Comparison of ENCODE assay signal across 17 cellular contexts in genomic region chr2:175883586-175884194, GRCh38.
DNase-seq lines count a peak whose midpoint lies in the region; ATAC-seq and TF ChIP-seq lines count a peak whose summit lies in the region.
"Had no signal": no experiment of that assay in that cellular context is flagged by ENCODE, and none has a peak within 500 bp of the region (broad histone marks: within the 10 kb centered on the region; RNA-seq: fewer than 3 reads in every experiment).

No MANE protein-coding gene starts in this region.

- CTCF ChIA-PET in WTC11 (lab: Charles Lee), result interaction anchor here (0.7 to 2.1 kb wide), 4 partner anchors 31 to 214 kb away, joined by 3 to 10 read pairs (median 5); no protein-coding TSS in a partner anchor

- H3K27ac Mint-ChIP-seq in WTC11, result peak overlapping the region; percentile 9; the same call in 1 of the 2 replicates
- H3K27ac Mint-ChIP-seq: CD8-positive, alpha-beta memory T cell had no signal

- no peak for TF ChIP-seq CTCF in WTC11 (IDR thresholded peaks at IDR 0.05)

- no peaks in the 10 kb centered on the region for H3K36me3 Mint-ChIP-seq in WTC11
- H3K36me3 Mint-ChIP-seq: CD8-positive, alpha-beta memory T cell had no signal

- ATAC-seq in WTC11 (peak; percentile 84), GM21390 (IDR thresholded peaks at IDR 0.05; ENCODE audit: unreplicated experiment) (no peak)
- ATAC-seq: HepG2 had no signal

- no peak overlapping the region; the same call in 1 of the 2 replicates for H3K4me3 Mint-ChIP-seq in WTC11
- H3K4me3 Mint-ChIP-seq: CD8-positive, alpha-beta memory T cell had no signal

- peaks cover 19% of the 10 kb centered on the region for H3K4me1 Mint-ChIP-seq in WTC11
- H3K4me1 Mint-ChIP-seq: CD8-positive, alpha-beta memory T cell had no signal

- H3K9me3 Mint-ChIP-seq in WTC11, result no peaks in the 10 kb centered on the region
- H3K9me3 Mint-ChIP-seq: CD8-positive, alpha-beta memory T cell had no signal

- H3K27me3 Mint-ChIP-seq in WTC11 (ENCODE audit: low read depth), result no peaks in the 10 kb centered on the region

- DNase-seq in NCI-H1417 (lab: John Stamatoyannopoulos, UW), result peak in 2 of 3 experiments; percentile 3 to 17
- no peak for DNase-seq in NCI-H1417 treated with DMSO at 0.1 percent for 48 hours (lab: John Stamatoyannopoulos, UW)
- peak; percentile 72 for DNase-seq in NCI-H146 (lab: John Stamatoyannopoulos, UW)
- DNase-seq in WTC11 (ENCODE audit: low spot score), result peak; percentile 48
- DNase-seq in islet precursor cell, result peak; percentile 72
- no peak for DNase-seq in NCI-H2107 (lab: John Stamatoyannopoulos, UW)
- DNase-seq in kidney tubule cell (ENCODE audit: low spot score), result no peak
- DNase-seq: 8988T; CD8-positive, alpha-beta memory T cell; EL; H7; NCI-H1048; NCI-H1930; NCI-H2227 treated with DMSO at 0.1 percent for 48 hours; NCI-H526 treated with DMSO at 0.1 percent for 48 hours had no signal

- POLR2A ChIA-PET in WTC11 (lab: Charles Lee), result interaction anchor here (0.8 to 1.0 kb wide), 2 partner anchors 49 to 61 kb away, joined by 3 read pairs; no protein-coding TSS in a partner anchor

TF ChIP-seq in WTC11, 78 proteins besides CTCF, POLR2A, EP300 and RAD21 (continues in another document):
- TF ChIP-seq ERG (CRISPR knock-in tag; IDR thresholded peaks at IDR 0.05) (no peak), NR2C2 (CRISPR knock-in tag; IDR thresholded peaks at IDR 0.05) (no peak), RELA (CRISPR knock-in tag; IDR thresholded peaks at IDR 0.05; ENCODE audit: borderline replicate concordance) (no peak), PRRX2 (CRISPR knock-in tag; IDR thresholded peaks at IDR 0.05) (no peak), MAX (CRISPR knock-in tag; IDR thresholded peaks at IDR 0.05) (no peak), ATF3 (CRISPR knock-in tag; conservative IDR thresholded peaks at IDR 0.05) (no peak), AFF4 (CRISPR knock-in tag; IDR thresholded peaks at IDR 0.05; ENCODE audit: borderline replicate concordance) (no peak), PRDM15 (CRISPR knock-in tag; IDR thresholded peaks at IDR 0.05) (no peak), ATF6 (CRISPR knock-in tag; IDR thresholded peaks at IDR 0.05) (no peak), ZNF317 (CRISPR knock-in tag; IDR thresholded peaks at IDR 0.05; ENCODE audit: borderline replicate concordance, low read depth) (no peak), FOXK1 (CRISPR knock-in tag; IDR thresholded peaks at IDR 0.05) (no peak), ZBTB43 (CRISPR knock-in tag; IDR thresholded peaks at IDR 0.05) (no peak)

Comparison
In these comparisons a context has a peak if more than half of its experiments do, and no peak if none do; other contexts are left out.
1. DNase-seq: peak in NCI-H1417 (2 of 3), NCI-H146 (single experiment), WTC11 (single experiment) and islet precursor cell (single experiment); none in NCI-H1417 treated with DMSO at 0.1 percent for 48 hours (single experiment), NCI-H2107 (single experiment) and kidney tubule cell (single experiment).